In the genomic region with DNA sequence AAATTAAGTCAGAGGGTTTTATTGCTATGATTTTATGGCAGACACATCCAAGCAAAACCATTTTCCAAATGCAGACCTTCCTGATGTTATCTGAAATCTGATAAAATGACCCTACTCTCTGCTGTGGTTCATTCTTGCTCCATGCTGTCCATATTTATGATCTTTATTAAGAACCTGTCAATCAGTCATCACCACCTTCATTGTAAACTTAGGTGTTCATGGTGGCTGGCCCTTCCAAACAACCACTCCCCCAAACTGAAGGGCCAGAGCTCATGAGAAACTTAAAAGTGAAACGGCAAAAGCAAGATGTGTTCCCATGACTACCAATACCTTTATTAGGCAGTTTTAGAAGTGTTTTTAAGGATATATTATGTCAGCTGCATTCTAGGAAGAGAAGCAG, we compare ENCODE assay signal across 22 cellular contexts. TPM values are rescaled to one million over a fixed set of nuclear protein-coding genes. Genes with fewer than 3 reads are reported as not detected.
A peak's percentile ranks its signal among the peaks of the same experiment; 100 is the strongest.
DNase-seq lines count a peak whose midpoint lies in the region; ATAC-seq, FAIRE-seq and TF ChIP-seq lines count a peak whose summit lies in the region.
"Had no signal": no experiment of that assay in that cellular context is flagged by ENCODE, and none has a peak within 500 bp of the region (broad histone marks: within the 10 kb centered on the region; RNA-seq: fewer than 3 reads in every experiment).

No MANE protein-coding gene starts in this region.

- H3K4me2 ChIP-seq in HepG2 (ENCODE audit: low read depth, low read length) (no peak overlapping the region), astrocyte (ENCODE audit: low read length) (no peak overlapping the region)
- H3K4me2 ChIP-seq: KMS-11 had no signal

- 100% methylated on average over 1 of the region's 1 CpG for WGBS in HepG2 (ENCODE audit: low lambda C conversion rate)
- 73% methylated on average over 1 of the region's 1 CpG for WGBS in right lobe of liver (ENCODE audit: insufficient coverage, low coverage, low lambda C conversion rate, missing lambda C conversion rate)

- no peak overlapping the region for H3K9ac ChIP-seq in HepG2 (ENCODE audit: insufficient read depth, low read depth, low read length)
- H3K9ac ChIP-seq in astrocyte (ENCODE audit: low read length) = no peak overlapping the region
- H3K9ac ChIP-seq: KMS-11 had no signal

- TF ChIP-seq POLR2A in HepG2 (IDR thresholded peaks at IDR 0.05; ENCODE audit: insufficient read depth in 1 of 2, low read depth in 2 of 2, low read length in 2 of 2) (no peak), right lobe of liver (IDR thresholded peaks at IDR 0.05) (no peak)

- DNase-seq in T-helper 2 cell treated with Interferon-gamma antibody and Interleukin-4, amounts not matched to agents 5 μg/mL and 100 μg/mL, for 36 hours (ENCODE audit: low spot score) = no peak
- DNase-seq in T-helper 2 cell (no peak), HepG2 (ENCODE audit: low spot score) (no peak), right lobe of liver (no peak), astrocyte (ENCODE audit: low read depth) (no peak), progenitor cell of endocrine pancreas (ENCODE audit: low spot score, unreplicated experiment) (no peak), NCI-H1105 (lab: John Stamatoyannopoulos, UW) (no peak), substantia nigra (lab: John Stamatoyannopoulos, UW) (no peak)
- DNase-seq: 8988T, DMS53, NCI-H1436, NCI-H2029, NCI-H345, NCI-H526, PC-3, SIG-M5 had no signal

- TF ChIP-seq EP300 in HepG2 (IDR thresholded peaks at IDR 0.05; ENCODE audit: low read depth in 2 of 2, low read length in 2 of 2) (no peak), HepG2 (CRISPR knock-in tag; IDR thresholded peaks at IDR 0.05; ENCODE audit: borderline replicate concordance) (no peak)

- intact Hi-C loops in HepG2 (cut with micrococcal nuclease; ENCODE audit: unreplicated experiment) = no loop called here
- intact Hi-C loops in right lobe of liver (cut with DNase I) = no loop called here

- no TSS peak for BruUV-seq in HepG2 (replicated peaks; lab: Mats Ljungman, UMichigan)

- H3K27me3 ChIP-seq in HepG2 (ENCODE audit: control insufficient read depth in 1 of 2, insufficient read depth in 2 of 2, low read length in 2 of 2) (no peaks in the 10 kb centered on the region), right lobe of liver (no peaks in the 10 kb centered on the region), astrocyte (ENCODE audit: insufficient read depth, low read length) (no peaks in the 10 kb centered on the region)

- peaks cover 21% of the 10 kb centered on the region for H3K4me1 Mint-ChIP-seq in T-helper 2 cell treated with Interferon-gamma antibody and Interleukin-4, amounts not matched to agents 5 μg/mL and 100 μg/mL, for 36 hours (ENCODE audit: low read depth)
- H3K4me1 Mint-ChIP-seq in astrocyte (ENCODE audit: low read depth, unreplicated experiment) (peaks cover 11% of the 10 kb centered on the region), progenitor cell of endocrine pancreas (ENCODE audit: low read depth) (no peaks in the 10 kb centered on the region)
- H3K4me1 Mint-ChIP-seq: B cell had no signal

- peaks cover 26% of the 10 kb centered on the region for H3K36me3 Mint-ChIP-seq in T-helper 2 cell treated with Interferon-gamma antibody and Interleukin-4, amounts not matched to agents 5 μg/mL and 100 μg/mL, for 36 hours (ENCODE audit: low read depth)
- H3K36me3 Mint-ChIP-seq in astrocyte (ENCODE audit: low read depth, unreplicated experiment) (peaks cover 22% of the 10 kb centered on the region), progenitor cell of endocrine pancreas (ENCODE audit: insufficient read depth) (peaks cover 33% of the 10 kb centered on the region)

- POLR2A ChIA-PET in HepG2 (lab: Yijun Ruan, JAX) = no interaction called here

- H3K27ac Mint-ChIP-seq in T-helper 2 cell treated with Interferon-gamma antibody and Interleukin-4, amounts not matched to agents 5 μg/mL and 100 μg/mL, for 36 hours = peak overlapping the region; percentile 37
- H3K27ac Mint-ChIP-seq in astrocyte (ENCODE audit: unreplicated experiment) (peak overlapping the region; percentile 3), progenitor cell of endocrine pancreas (peak overlapping the region; percentile 11)
- H3K27ac Mint-ChIP-seq: B cell had no signal

- CTCF ChIA-PET in HepG2 (lab: Yijun Ruan, JAX; ENCODE audit: low intra/inter-chr PET ratio, low total read pairs) = no interaction called here

- H3K9me3 ChIP-seq in HepG2 (ENCODE audit: low read length) = no peaks in the 10 kb centered on the region
- no peaks in the 10 kb centered on the region for H3K9me3 ChIP-seq in right lobe of liver
- H3K9me3 ChIP-seq in astrocyte (ENCODE audit: insufficient read depth, low read depth, low read length) = no peaks in the 10 kb centered on the region

- H3K4me3 Mint-ChIP-seq in T-helper 2 cell treated with Interferon-gamma antibody and Interleukin-4, amounts not matched to agents 5 μg/mL and 100 μg/mL, for 36 hours = no peak overlapping the region
- no peak overlapping the region for H3K4me3 Mint-ChIP-seq in astrocyte (ENCODE audit: unreplicated experiment)
- no peak overlapping the region for H3K4me3 Mint-ChIP-seq in progenitor cell of endocrine pancreas (ENCODE audit: low read depth)
- H3K4me3 Mint-ChIP-seq: B cell had no signal

- H3K27me3 Mint-ChIP-seq in T-helper 2 cell treated with Interferon-gamma antibody and Interleukin-4, amounts not matched to agents 5 μg/mL and 100 μg/mL, for 36 hours (ENCODE audit: low read depth) = no peaks in the 10 kb centered on the region
- H3K27me3 Mint-ChIP-seq in astrocyte (ENCODE audit: low read depth, unreplicated experiment) = no peaks in the 10 kb centered on the region
- H3K27me3 Mint-ChIP-seq in progenitor cell of endocrine pancreas = no peaks in the 10 kb centered on the region
- H3K27me3 Mint-ChIP-seq: B cell had no signal

- TF ChIP-seq CTCF in HepG2 (CRISPR knock-in tag; IDR thresholded peaks at IDR 0.05) (no peak), right lobe of liver (IDR thresholded peaks at IDR 0.05) (no peak), astrocyte (IDR thresholded peaks at IDR 0.05; ENCODE audit: insufficient read depth, low read depth, low read length) (no peak), progenitor cell of endocrine pancreas (IDR thresholded peaks at IDR 0.05; ENCODE audit: unreplicated experiment) (no peak)

- H3K4me1 ChIP-seq in HepG2 (ENCODE audit: insufficient read depth, low read length) = no peaks in the 10 kb centered on the region
- no peaks in the 10 kb centered on the region for H3K4me1 ChIP-seq in right lobe of liver
- H3K4me1 ChIP-seq in astrocyte (ENCODE audit: insufficient read depth, low read length) = peaks cover 4% of the 10 kb centered on the region

- in situ Hi-C loops in HepG2 (cut with HindIII; ENCODE audit: extremely low pct_ligation_motif_present, low pct_unique_long_range_greater_than_20kb) = no loop called here

- H3K4me3 ChIP-seq in HepG2 (replicated peaks in 1 of 3; ENCODE audit: insufficient read depth in 1 of 3, low read depth in 2 of 3, low read length in 3 of 3) = no peak overlapping the region
- no peak overlapping the region for H3K4me3 ChIP-seq in right lobe of liver
- no peak overlapping the region for H3K4me3 ChIP-seq in astrocyte (ENCODE audit: insufficient read depth, low read depth, low read length)

- no peaks in the 10 kb centered on the region for H4K20me1 ChIP-seq in HepG2 (ENCODE audit: insufficient read depth, low read length)
- peaks cover 6% of the 10 kb centered on the region for H4K20me1 ChIP-seq in astrocyte (ENCODE audit: insufficient read depth, low read length)

- H3K79me2 ChIP-seq in HepG2 (ENCODE audit: insufficient read depth, low read length) (no peaks in the 10 kb centered on the region), astrocyte (ENCODE audit: insufficient read depth, low read length) (peaks cover 7% of the 10 kb centered on the region)

- no peaks in the 10 kb centered on the region for H3K9me3 Mint-ChIP-seq in T-helper 2 cell treated with Interferon-gamma antibody and Interleukin-4, amounts not matched to agents 5 μg/mL and 100 μg/mL, for 36 hours
- no peaks in the 10 kb centered on the region for H3K9me3 Mint-ChIP-seq in astrocyte (ENCODE audit: unreplicated experiment)
- H3K9me3 Mint-ChIP-seq in progenitor cell of endocrine pancreas (ENCODE audit: low read depth) = no peaks in the 10 kb centered on the region

- H2AFZ ChIP-seq in HepG2 (ENCODE audit: low read length) (no peak overlapping the region), astrocyte (ENCODE audit: low read depth, low read length) (no peak overlapping the region)

- FAIRE-seq in HepG2 (lab: Jason Lieb, UNC) = no peak
- no peak for FAIRE-seq in astrocyte (lab: Jason Lieb, UNC)
- FAIRE-seq: GM12892, GM18507, H1 had no signal

- no peak for TF ChIP-seq RAD21 in HepG2 (CRISPR knock-in tag; IDR thresholded peaks at IDR 0.05)

- H3K36me3 ChIP-seq in HepG2 (replicated peaks in 1 of 2; ENCODE audit: control insufficient read depth in 1 of 2, insufficient read depth in 2 of 2, low read length in 2 of 2) (peaks cover 12 to 32% of the 10 kb centered on the region in 2 experiments), right lobe of liver (peaks cover 0 to 40% (median 3%) of the 10 kb centered on the region in 4 donors), astrocyte (ENCODE audit: insufficient read depth, low read length) (peaks cover 56% of the 10 kb centered on the region)

- H3K27ac ChIP-seq in HepG2 (ENCODE audit: extremely low read length, insufficient read depth, low read length) (no peak overlapping the region), right lobe of liver (no peak overlapping the region), astrocyte (ENCODE audit: low read depth, low read length) (no peak overlapping the region), substantia nigra (ENCODE audit: low read depth, low read length, poor library complexity, severe bottlenecking) (no peak overlapping the region)
- H3K27ac ChIP-seq: KMS-11, RWPE1 had no signal

- ATAC-seq in HepG2 = no peak
- ATAC-seq in right lobe of liver = no peak
- ATAC-seq: PC-3 had no signal

RNA-seq across cellular contexts. Expression of a gene that starts 53.6 kb away (rescaled TPM):
- total RNA-seq in HepG2 (2016; rRNA removed; fragmentation: Illumina TruSeq; extraction: Trizol) = 48.3 and 56.7 TPM in 2 replicates
- total RNA-seq in HepG2 (2016; cell fraction: cytosol; rRNA removed; fragmentation: Illumina TruSeq; extraction: Trizol; ENCODE audit: low read depth) = 35.3 and 36.1 TPM in 2 replicates
- 49.2 and 49.4 TPM in 2 replicates for total RNA-seq in HepG2 (2016; cell fraction: insoluble cytoplasmic fraction; rRNA removed; fragmentation: Illumina TruSeq; extraction: Trizol)
- 55.1 and 56.2 TPM in 2 replicates for total RNA-seq in HepG2 (2016; cell fraction: membrane; rRNA removed; fragmentation: Illumina TruSeq; extraction: Trizol)
- 67.4 and 77.3 TPM in 2 replicates for total RNA-seq in HepG2 (2016; cell fraction: nucleus; rRNA removed; fragmentation: Illumina TruSeq; extraction: Trizol)
- polyA plus RNA-seq in HepG2 (2011; rRNA removed) = 71.0 and 79.9 TPM in 2 replicates
- 25.7 and 36.4 TPM in 2 replicates for polyA plus RNA-seq in HepG2 (2011; cell fraction: cytosol; rRNA removed)
- 113 and 124 TPM in 2 replicates for polyA plus RNA-seq in HepG2 (2011; cell fraction: nucleus; rRNA removed)
- polyA plus RNA-seq in HepG2 (2012) = 41.9 and 51.9 TPM in 2 replicates
- 10.7 and 11.9 TPM in 2 replicates for polyA plus RNA-seq in HepG2 (2016; cell fraction: cytosol; fragmentation: Illumina TruSeq; extraction: Trizol; ENCODE audit: low read depth)
- 87.2 and 101 TPM in 2 replicates for polyA plus RNA-seq in HepG2 (2016; cell fraction: insoluble cytoplasmic fraction; fragmentation: Illumina TruSeq; extraction: Trizol; ENCODE audit: low read depth)
- 50.8 and 53.0 TPM in 2 replicates for polyA plus RNA-seq in HepG2 (2016; cell fraction: membrane; fragmentation: Illumina TruSeq; extraction: Trizol; ENCODE audit: low read depth)
- polyA plus RNA-seq in HepG2 (2016; cell fraction: nucleus; fragmentation: Illumina TruSeq; extraction: Trizol; ENCODE audit: insufficient read depth, low read depth) = 138 and 140 TPM in 2 replicates
- 50.1 and 65.5 TPM in 2 replicates for polyA minus RNA-seq in HepG2 (2011; rRNA and poly(A)+ RNA removed; ENCODE audit: low replicate concordance)
- polyA minus RNA-seq in HepG2 (2011; cell fraction: cytosol; rRNA and poly(A)+ RNA removed) = 33.4 and 39.2 TPM in 2 replicates
- 129 and 147 TPM in 2 replicates for polyA minus RNA-seq in HepG2 (2011; cell fraction: nucleus; rRNA and poly(A)+ RNA removed)
- 10 to 100 TPM; 20.5 to 39.2 (median 33.1) TPM for total RNA-seq in right lobe of liver
- 65.5 and 79.3 TPM in 2 replicates for total RNA-seq in astrocyte
- 78.1 and 86.7 TPM in 2 replicates for total RNA-seq in progenitor cell of endocrine pancreas
